10 cellular contexts compared by ENCODE assay signal in the genomic region with DNA sequence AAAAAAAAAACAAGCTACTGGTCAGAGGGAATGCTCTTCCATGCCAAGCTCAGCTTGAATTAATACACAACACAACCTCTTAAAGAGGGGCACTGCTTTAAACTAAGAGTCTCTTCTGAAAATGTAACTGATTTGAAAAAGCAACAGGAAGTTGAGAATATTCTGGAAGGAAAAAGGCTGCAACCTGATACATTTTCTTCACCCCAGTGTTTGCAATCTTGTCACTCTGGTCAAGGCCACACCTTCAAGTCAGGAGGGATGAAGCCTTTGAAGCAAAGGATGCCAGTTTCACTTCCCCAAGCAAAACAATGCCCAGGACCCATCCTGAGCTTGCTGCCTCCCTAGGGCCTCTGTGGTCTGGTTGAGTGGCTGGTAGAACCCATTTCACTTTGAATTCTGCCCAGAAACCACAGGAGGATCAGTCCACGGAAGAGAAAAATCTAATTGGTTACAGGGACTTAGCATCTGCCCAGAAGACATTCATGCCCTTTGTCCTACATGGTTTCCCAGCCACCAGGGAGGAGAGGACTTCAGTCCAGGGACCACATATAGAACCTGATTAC.
DNase-seq lines count a peak whose midpoint lies in the region; ATAC-seq and TF ChIP-seq lines count a peak whose summit lies in the region.
"Had no signal": no experiment of that assay in that cellular context is flagged by ENCODE, and none has a peak within 500 bp of the region (broad histone marks: within the 10 kb centered on the region; RNA-seq: fewer than 3 reads in every experiment).

No MANE protein-coding gene starts in this region.

- ATAC-seq in GM21390 (IDR thresholded peaks at IDR 0.05; ENCODE audit: unreplicated experiment): peak; percentile 65
- peak; percentile 52 for ATAC-seq in HG03520 (IDR thresholded peaks at IDR 0.05; ENCODE audit: unreplicated experiment)
- ATAC-seq in HG03439 (IDR thresholded peaks at IDR 0.05; ENCODE audit: unreplicated experiment): no peak

- in situ Hi-C loops in astrocyte of the spinal cord (cut with HindIII; ENCODE audit: low sequenced_read_pairs): no loop called here

- peak; percentile 37 for DNase-seq in AG08395 (ENCODE audit: low spot score)
- DNase-seq in astrocyte of the spinal cord (ENCODE audit: low read depth, low spot score): peak; percentile 70
- DNase-seq in KG1 (lab: John Stamatoyannopoulos, UW): no peak
- DNase-seq in NCI-H1436 (lab: John Stamatoyannopoulos, UW): no peak
- no peak for DNase-seq in NCI-H2227 treated with DMSO at 0.1 percent for 48 hours (lab: John Stamatoyannopoulos, UW)
- DNase-seq: CD4-positive, alpha-beta T cell had no signal

- no peak for TF ChIP-seq CTCF in astrocyte of the spinal cord (IDR thresholded peaks at IDR 0.05; ENCODE audit: low read depth, low read length)

- H3K4me3 ChIP-seq in astrocyte of the spinal cord (ENCODE audit: low read depth, low read length): no peak overlapping the region
- H3K4me3 ChIP-seq: thoracic aorta had no signal

Comparison
In these comparisons a context has a peak if more than half of its experiments do, and no peak if none do; other contexts are left out.
1. DNase-seq: peak in AG08395 (single experiment) and astrocyte of the spinal cord (single experiment); none in KG1 (single experiment), NCI-H1436 (single experiment) and NCI-H2227 treated with DMSO at 0.1 percent for 48 hours (single experiment).